Comparison of ENCODE assay signal across 9 cellular contexts in genomic region chr1:15948600-15949452, GRCh38. TPM values are rescaled to one million over a fixed set of nuclear protein-coding genes. Genes with fewer than 3 reads are reported as not detected.
DNase-seq lines count a peak whose midpoint lies in the region; ATAC-seq and TF ChIP-seq lines count a peak whose summit lies in the region.
"Had no signal": no experiment of that assay in that cellular context is flagged by ENCODE, and none has a peak within 500 bp of the region (broad histone marks: within the 10 kb centered on the region; RNA-seq: fewer than 3 reads in every experiment).

No MANE protein-coding gene starts in this region.

- CTCF ChIA-PET in CD8-positive, alpha-beta memory T cell (lab: Charles Lee) = interaction anchor here (0.6 to 1.4 kb wide), 2 partner anchors 133 to 687 kb away, joined by 4 to 5 read pairs; no protein-coding TSS in a partner anchor
- CTCF ChIA-PET in activated CD8-positive, alpha-beta T cell treated with anti-CD3 and anti-CD28 coated beads for 36 hours (lab: Charles Lee) = interaction anchor here (0.7 to 2.9 kb wide), 4 partner anchors 27 to 157 kb away, joined by 3 to 14 read pairs (median 4); partner anchors contain the start of gene ZBTB17

- H3K4me1 Mint-ChIP-seq in CD8-positive, alpha-beta memory T cell = peaks cover 56 to 71% (median 62%) of the 10 kb centered on the region in 3 donors
- H3K4me1 Mint-ChIP-seq in activated CD8-positive, alpha-beta T cell treated with anti-CD3 and anti-CD28 coated beads for 36 hours (ENCODE audit: low read depth) = peaks cover 68% of the 10 kb centered on the region

- H3K27me3 ChIP-seq in CD8-positive, alpha-beta memory T cell (ENCODE audit: insufficient read depth, low read length, poor library complexity, severe bottlenecking) = no peaks in the 10 kb centered on the region
- no peaks in the 10 kb centered on the region for H3K27me3 ChIP-seq in rectal smooth muscle tissue (ENCODE audit: control insufficient read depth, insufficient read depth, low read length)

- POLR2A ChIA-PET in CD8-positive, alpha-beta memory T cell (lab: Charles Lee) = interaction anchor here (1.5 to 1.7 kb wide), 2 partner anchors 28 to 101 kb away, joined by 5 to 8 read pairs; partner anchors contain the start of gene SPEN
- POLR2A ChIA-PET in activated CD8-positive, alpha-beta T cell treated with anti-CD3 and anti-CD28 coated beads for 36 hours (lab: Charles Lee) = interaction anchor here (1.0 to 5.2 kb wide), 9 partner anchors 11 to 115 kb away, joined by 3 to 69 read pairs (median 8); partner anchors contain the start of gene ZBTB17

- H3K27ac Mint-ChIP-seq in CD8-positive, alpha-beta memory T cell = peak overlapping the region; percentile 92 to 99 (median 97)
- H3K27ac Mint-ChIP-seq in activated CD8-positive, alpha-beta T cell treated with anti-CD3 and anti-CD28 coated beads for 36 hours = peak overlapping the region; percentile 98

- peak overlapping the region; percentile 87 for H3K27ac ChIP-seq in CD8-positive, alpha-beta memory T cell (ENCODE audit: low read depth, low read length)
- H3K27ac ChIP-seq in rectal smooth muscle tissue (ENCODE audit: low read depth, low read length) = peak overlapping the region; percentile 95
- H3K27ac ChIP-seq: KMS-11 had no signal

- peak; percentile 6 for ATAC-seq in HG02588 (IDR thresholded peaks at IDR 0.05; ENCODE audit: unreplicated experiment)
- peak; percentile 10 for ATAC-seq in activated CD8-positive, alpha-beta T cell treated with anti-CD3 and anti-CD28 coated beads for 36 hours

- intact Hi-C loops in activated CD8-positive, alpha-beta T cell treated with anti-CD3 and anti-CD28 coated beads for 36 hours (cut with micrococcal nuclease) = no loop called here

- peak overlapping the region; percentile 66 to 88 (median 80) for H3K4me3 Mint-ChIP-seq in CD8-positive, alpha-beta memory T cell
- peak overlapping the region; percentile 62 for H3K4me3 Mint-ChIP-seq in activated CD8-positive, alpha-beta T cell treated with anti-CD3 and anti-CD28 coated beads for 36 hours

- DNase-seq in CD8-positive, alpha-beta memory T cell = no peak
- peak; percentile 81 for DNase-seq in activated CD8-positive, alpha-beta T cell treated with anti-CD3 and anti-CD28 coated beads for 36 hours
- DNase-seq in foreskin fibroblast (peak; percentile 88 to 94), DMS53 (lab: John Stamatoyannopoulos, UW) (no peak), retina (no peak), NCI-H1417 (lab: John Stamatoyannopoulos, UW) (no peak)

- peaks cover 0 to 47% (median 4%) of the 10 kb centered on the region in 3 donors for H3K36me3 Mint-ChIP-seq in CD8-positive, alpha-beta memory T cell
- peaks cover 38% of the 10 kb centered on the region for H3K36me3 Mint-ChIP-seq in activated CD8-positive, alpha-beta T cell treated with anti-CD3 and anti-CD28 coated beads for 36 hours (ENCODE audit: low read depth)

- no peaks in the 10 kb centered on the region for H3K9me3 ChIP-seq in CD8-positive, alpha-beta memory T cell (ENCODE audit: low read length)

- peaks cover 7% of the 10 kb centered on the region for H3K36me3 ChIP-seq in CD8-positive, alpha-beta memory T cell (ENCODE audit: insufficient read depth, low read length)
- H3K36me3 ChIP-seq in rectal smooth muscle tissue (ENCODE audit: control insufficient read depth, insufficient read depth, low read length) = peaks cover 34% of the 10 kb centered on the region

- no peak overlapping the region for H3K9ac ChIP-seq in rectal smooth muscle tissue (ENCODE audit: low read length)
- H3K9ac ChIP-seq: KMS-11 had no signal

- H3K4me3 ChIP-seq in CD8-positive, alpha-beta memory T cell (ENCODE audit: low read length) = peak overlapping the region; percentile 38
- peak overlapping the region; percentile 16 to 33 for H3K4me3 ChIP-seq in foreskin fibroblast (ENCODE audit: low read depth in 1 of 2, low read length in 2 of 2)
- peak overlapping the region; percentile 58 for H3K4me3 ChIP-seq in rectal smooth muscle tissue (ENCODE audit: low read length)

- no peaks in the 10 kb centered on the region for H3K9me3 Mint-ChIP-seq in CD8-positive, alpha-beta memory T cell
- no peaks in the 10 kb centered on the region for H3K9me3 Mint-ChIP-seq in activated CD8-positive, alpha-beta T cell treated with anti-CD3 and anti-CD28 coated beads for 36 hours

- no peak for TF ChIP-seq CTCF in activated CD8-positive, alpha-beta T cell treated with anti-CD3 and anti-CD28 coated beads for 36 hours (IDR thresholded peaks at IDR 0.05)
- TF ChIP-seq CTCF in foreskin fibroblast (IDR thresholded peaks at IDR 0.05; ENCODE audit: low read depth, low read length) = no peak

- H3K27me3 Mint-ChIP-seq in CD8-positive, alpha-beta memory T cell = peaks cover 0 to 2% of the 10 kb centered on the region in 2 donors
- H3K27me3 Mint-ChIP-seq in activated CD8-positive, alpha-beta T cell treated with anti-CD3 and anti-CD28 coated beads for 36 hours = no peaks in the 10 kb centered on the region

- peaks cover 42% of the 10 kb centered on the region for H3K4me1 ChIP-seq in CD8-positive, alpha-beta memory T cell (ENCODE audit: insufficient read depth, low read length)
- H3K4me1 ChIP-seq in rectal smooth muscle tissue (ENCODE audit: control insufficient read depth, insufficient read depth, low read length) = peaks cover 31% of the 10 kb centered on the region

RNA-seq across cellular contexts. Expression of gene ZBTB17, which starts 27.1 kb away (rescaled TPM):
- total RNA-seq in CD8-positive, alpha-beta memory T cell = 10 to 100 TPM; 49.9 to 51.5 TPM
- 24.7 TPM for polyA plus RNA-seq in CD8-positive, alpha-beta memory T cell
- total RNA-seq in activated CD8-positive, alpha-beta T cell treated with anti-CD3 and anti-CD28 coated beads for 36 hours = 10 to 100 TPM; 44.1 to 45.7 TPM

RNA-seq across cellular contexts. Expression of gene SRARP, which starts 55.2 kb away (rescaled TPM):
- total RNA-seq in CD8-positive, alpha-beta memory T cell = not detected
- polyA plus RNA-seq in CD8-positive, alpha-beta memory T cell = not detected
- not detected for total RNA-seq in activated CD8-positive, alpha-beta T cell treated with anti-CD3 and anti-CD28 coated beads for 36 hours

Comparison
In these comparisons a context has a peak if more than half of its experiments do, and no peak if none do; other contexts are left out.
1. DNase-seq: peak in activated CD8-positive, alpha-beta T cell treated with anti-CD3 and anti-CD28 coated beads for 36 hours (single experiment) and foreskin fibroblast (2 of 2); none in CD8-positive, alpha-beta memory T cell (0 of 5), DMS53 (single experiment), retina (single experiment) and NCI-H1417 (0 of 3).
2. Peak in every context shown above with its lines, with median percentiles within 50 percentile points of each other: H3K4me3 ChIP-seq.